31 cellular contexts compared by ENCODE assay signal in the genomic region with DNA sequence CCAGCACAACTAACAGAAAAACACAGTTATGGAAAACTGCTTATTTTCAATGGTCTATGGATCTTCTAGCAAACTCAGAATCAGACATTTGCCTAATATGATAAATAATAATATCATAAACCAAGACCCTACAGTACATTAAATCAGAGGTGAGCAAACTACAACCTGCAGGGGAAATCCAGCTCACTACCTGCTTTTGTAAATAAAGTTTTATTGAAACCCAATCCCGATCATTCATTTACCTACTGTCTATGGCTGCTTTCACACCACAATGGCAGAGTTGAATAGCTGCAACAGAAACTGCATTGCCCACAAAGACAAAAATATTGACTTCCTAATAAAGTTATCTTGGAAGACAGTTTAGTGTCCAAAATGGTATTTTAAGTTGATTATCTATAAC.
"Had no signal": no experiment of that assay in that cellular context is flagged by ENCODE, and none has a peak within 500 bp of the region (broad histone marks: within the 10 kb centered on the region; RNA-seq: fewer than 3 reads in every experiment).

No MANE protein-coding gene starts in this region.

- H3K9me2 ChIP-seq: SK-N-SH had no signal

- DNase-seq: Kasumi-1, MG63, NCI-H1048, NCI-H1092 treated with DMSO at 0.1 percent for 48 hours, NCI-H1105 treated with DMSO at 0.1 percent for 48 hours, NCI-H1417, NCI-H1436, NCI-H146, NCI-H1694, NCI-H187, NCI-H1930, NCI-H2029 treated with DMSO at 0.1 percent for 48 hours, NCI-H2081 treated with DMSO at 0.1 percent for 48 hours, NCI-H2107, NCI-H2171, NCI-H2227 treated with DMSO at 0.1 percent for 48 hours, NCI-H345, NCI-H446, NCI-H510A treated with DMSO at 0.1 percent for 48 hours, NCI-H524 treated with DMSO at 0.1 percent for 48 hours, NCI-H526 treated with DMSO at 0.1 percent for 48 hours, NCI-H774, PC-3, Right ventricle myocardium superior, RPMI8226, SHP77 treated with DMSO at 0.1 percent for 48 hours, SK-N-SH had no signal

- H3K4me1 ChIP-seq: Peyer's patch, SJSA1 had no signal

- H3K27ac Mint-ChIP-seq: T-cell had no signal

- H3K36me3 Mint-ChIP-seq: T-cell had no signal

- ATAC-seq: PC-3 had no signal

- H3K9me3 Mint-ChIP-seq: T-cell had no signal

- H3K27ac ChIP-seq: KMS-11, Peyer's patch, SJSA1 had no signal

- H3K4me3 ChIP-seq: MG63, Peyer's patch, SJSA1 had no signal

- H3K9me3 ChIP-seq: MG63, Peyer's patch, SJSA1, SK-N-SH had no signal

- H3K4me2 ChIP-seq: KMS-11, SK-N-SH had no signal

- H3K27me3 ChIP-seq: MG63, Peyer's patch, SJSA1 had no signal

- H3K9ac ChIP-seq: KMS-11, SK-N-SH had no signal

- H3K36me3 ChIP-seq: MG63, Peyer's patch, SJSA1 had no signal
